Comparison of ENCODE assay signal across 1 cellular context in the genomic region with DNA sequence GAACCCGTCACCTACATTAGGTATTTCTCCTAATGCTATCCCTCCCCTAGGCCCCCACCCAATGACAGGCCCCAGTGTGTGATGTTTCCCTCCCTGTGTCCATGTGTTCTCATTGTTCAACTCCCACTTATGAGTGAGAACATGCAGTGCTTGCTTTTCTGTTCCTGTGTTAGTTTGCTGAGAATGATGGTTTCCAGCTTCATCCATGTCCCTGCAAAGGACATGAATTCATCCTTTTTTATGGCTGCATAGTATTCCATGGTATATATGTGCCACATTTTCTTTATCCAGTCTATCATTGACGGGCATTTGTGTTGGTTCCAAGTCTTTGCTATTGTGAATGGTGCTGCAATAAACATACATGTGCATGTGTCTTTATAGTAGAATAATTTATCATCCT.
TF ChIP-seq lines count a peak whose summit lies in the region.
"Not testable (repeated sequence)": the region's sequence is repeated elsewhere in the genome, so short reads cannot be mapped to it uniquely, and the experiment has no call there.

No MANE protein-coding gene starts in this region.

- not testable (repeated sequence) for H3K9me3 ChIP-seq in HEK293 (ENCODE audit: control insufficient read depth, insufficient read depth, low read depth, low read length)

- not testable (repeated sequence) for H3K36me3 ChIP-seq in HEK293 (ENCODE audit: control insufficient read depth in 2 of 2, insufficient read depth in 1 of 2, low read length in 2 of 2)

- not testable (repeated sequence) for TF ChIP-seq CTCF in HEK293 (tag by site-specific recombination; IDR thresholded peaks at IDR 0.05)

- not testable (repeated sequence) for H3K4me1 ChIP-seq in HEK293 (ENCODE audit: control insufficient read depth, insufficient read depth, low read length)

- CTCF ChIA-PET in HEK293 (lab: Yijun Ruan, JAX), result interaction anchor here (0.6 kb wide), 1 partner anchor 412 kb away, joined by 3 read pairs; no protein-coding TSS in a partner anchor

- not testable (repeated sequence) for H3K27ac ChIP-seq in HEK293 (ENCODE audit: extremely low read depth, low read depth, low read length)

- POLR2A ChIA-PET in HEK293 (lab: Yijun Ruan, JAX), result not testable (repeated sequence)

- H3K4me3 ChIP-seq in HEK293 (ENCODE audit: low read depth, low read length), result not testable (repeated sequence)

TF ChIP-seq in HEK293, 187 proteins besides CTCF, POLR2A, EP300 and RAD21:
- peak; percentile 83 for TF ChIP-seq ZNF146 (tag by site-specific recombination; IDR thresholded peaks at IDR 0.05)
- TF ChIP-seq, protein P1, sequence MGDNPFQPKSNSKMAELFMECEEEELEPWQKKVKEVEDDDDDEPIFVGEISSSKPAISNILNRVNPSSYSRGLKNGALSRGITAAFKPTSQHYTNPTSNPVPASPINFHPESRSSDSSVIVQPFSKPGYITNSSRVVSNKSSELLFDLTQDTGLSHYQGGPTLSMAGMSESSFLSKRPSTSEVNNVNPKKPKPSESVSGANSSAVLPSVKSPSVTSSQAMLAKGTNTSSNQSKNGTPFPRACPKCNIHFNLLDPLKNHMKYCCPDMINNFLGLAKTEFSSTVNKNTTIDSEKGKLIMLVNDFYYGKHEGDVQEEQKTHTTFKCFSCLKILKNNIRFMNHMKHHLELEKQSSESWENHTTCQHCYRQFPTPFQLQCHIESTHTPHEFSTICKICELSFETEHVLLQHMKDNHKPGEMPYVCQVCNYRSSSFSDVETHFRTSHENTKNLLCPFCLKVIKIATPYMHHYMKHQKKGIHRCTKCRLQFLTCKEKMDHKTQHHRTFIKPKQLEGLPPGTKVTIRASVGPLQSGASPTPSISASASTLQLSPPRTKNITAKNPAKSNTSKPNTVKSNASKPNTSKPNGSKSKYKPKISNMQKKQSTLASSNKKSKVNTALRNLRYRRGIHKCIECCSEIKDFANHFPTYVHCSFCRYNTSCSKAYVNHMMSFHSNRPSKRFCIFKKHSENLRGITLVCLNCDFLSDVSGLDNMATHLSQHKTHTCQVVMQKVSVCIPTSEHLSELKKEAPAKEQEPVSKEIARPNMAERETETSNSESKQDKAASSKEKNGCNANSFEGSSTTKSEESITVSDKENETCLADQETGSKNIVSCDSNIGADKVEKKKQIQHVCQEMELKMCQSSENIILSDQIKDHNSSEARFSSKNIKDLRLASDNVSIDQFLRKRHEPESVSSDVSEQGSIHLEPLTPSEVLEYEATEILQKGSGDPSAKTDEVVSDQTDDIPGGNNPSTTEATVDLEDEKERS (tag by site-specific recombination; IDR thresholded peaks at IDR 0.05), result peak; percentile 77; the same call in 1 of the 2 replicates
